Comparison of ENCODE assay signal across 1 cellular context in the genomic region with DNA sequence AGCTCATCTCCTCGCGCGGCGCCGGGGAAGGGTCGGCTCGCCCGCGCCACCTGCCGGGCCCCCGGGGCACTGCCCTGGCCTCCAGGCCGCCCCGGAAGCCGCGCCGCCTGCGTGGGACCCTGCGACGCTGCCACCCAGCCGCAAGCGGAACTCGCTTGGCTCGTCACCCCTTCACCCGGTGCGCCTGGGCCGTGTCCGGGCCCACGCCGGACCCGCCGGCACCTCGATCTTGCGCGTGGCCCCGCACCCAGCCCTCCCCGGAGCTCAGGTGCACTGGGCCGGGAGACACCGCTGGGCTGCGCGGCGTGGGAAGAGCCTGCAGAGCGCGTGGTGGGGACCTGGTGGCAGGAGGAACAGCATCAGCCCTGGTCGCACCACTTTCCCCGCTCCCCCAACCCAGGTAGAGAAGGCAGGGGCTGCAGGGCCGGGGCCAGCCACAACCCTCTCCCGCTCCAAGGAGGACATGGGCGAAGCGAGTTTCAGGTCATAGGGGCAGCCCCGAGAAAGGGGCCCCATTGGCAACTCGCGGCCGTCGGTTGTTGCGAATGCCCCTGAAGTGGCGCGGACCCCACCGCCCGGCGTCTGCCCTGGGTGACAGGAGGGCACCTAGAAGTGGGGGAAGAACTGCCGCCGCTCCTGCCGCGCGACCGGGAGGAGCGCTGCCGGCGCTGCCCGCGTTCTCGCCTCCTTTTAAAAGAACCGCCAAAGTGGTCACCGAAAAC.
TF ChIP-seq lines count a peak whose summit lies in the region.

No MANE protein-coding gene starts in this region.

TF ChIP-seq in HepG2, 621 proteins besides CTCF, POLR2A, EP300 and RAD21 (continued from another document and continues in another):
- TF ChIP-seq, protein P1, sequence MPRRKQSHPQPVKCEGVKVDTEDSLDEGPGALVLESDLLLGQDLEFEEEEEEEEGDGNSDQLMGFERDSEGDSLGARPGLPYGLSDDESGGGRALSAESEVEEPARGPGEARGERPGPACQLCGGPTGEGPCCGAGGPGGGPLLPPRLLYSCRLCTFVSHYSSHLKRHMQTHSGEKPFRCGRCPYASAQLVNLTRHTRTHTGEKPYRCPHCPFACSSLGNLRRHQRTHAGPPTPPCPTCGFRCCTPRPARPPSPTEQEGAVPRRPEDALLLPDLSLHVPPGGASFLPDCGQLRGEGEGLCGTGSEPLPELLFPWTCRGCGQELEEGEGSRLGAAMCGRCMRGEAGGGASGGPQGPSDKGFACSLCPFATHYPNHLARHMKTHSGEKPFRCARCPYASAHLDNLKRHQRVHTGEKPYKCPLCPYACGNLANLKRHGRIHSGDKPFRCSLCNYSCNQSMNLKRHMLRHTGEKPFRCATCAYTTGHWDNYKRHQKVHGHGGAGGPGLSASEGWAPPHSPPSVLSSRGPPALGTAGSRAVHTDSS (CRISPR knock-in tag; conservative IDR thresholded peaks at IDR 0.05) = peak; percentile 30; the same call in 1 of the 2 replicates
- TF ChIP-seq MIER2 (CRISPR knock-in tag; IDR thresholded peaks at IDR 0.05) (0 out of 2 replicates have a peak, but pooled peaks have one; percentile 20), ATF2 (CRISPR knock-in tag; IDR thresholded peaks at IDR 0.05) (0 out of 2 replicates have a peak, but pooled peaks have one; percentile 23), ONECUT2 (CRISPR knock-in tag; IDR thresholded peaks at IDR 0.05) (no peak), REPIN1 (CRISPR knock-in tag; IDR thresholded peaks at IDR 0.05; ENCODE audit: borderline replicate concordance, low read depth) (peak; percentile 68), ZNF160 (CRISPR knock-in tag; IDR thresholded peaks at IDR 0.05) (peak; percentile 88), ZNF180 (CRISPR knock-in tag; IDR thresholded peaks at IDR 0.05; ENCODE audit: borderline replicate concordance, low read depth) (no peak), MZF1 (CRISPR knock-in tag; IDR thresholded peaks at IDR 0.05; ENCODE audit: borderline replicate concordance) (no peak), ZNF737 (CRISPR knock-in tag; IDR thresholded peaks at IDR 0.05; ENCODE audit: borderline replicate concordance) (no peak), PAXIP1 (CRISPR knock-in tag; conservative IDR thresholded peaks at IDR 0.05) (no peak; the same call in 1 of the 2 replicates), CENPT (CRISPR knock-in tag; IDR thresholded peaks at IDR 0.05; ENCODE audit: low read depth) (no peak; the same call in 1 of the 2 replicates), ARID4A (CRISPR knock-in tag; IDR thresholded peaks at IDR 0.05; ENCODE audit: borderline replicate concordance) (peak; percentile 73), TAF15 (IDR thresholded peaks at IDR 0.05; ENCODE audit: low read depth, low read length, poor library complexity, severe bottlenecking) (no peak), ZBTB38 (CRISPR knock-in tag; IDR thresholded peaks at IDR 0.05) (0 out of 2 replicates have a peak, but pooled peaks have one; percentile 48), GABPB1 (CRISPR knock-in tag; IDR thresholded peaks at IDR 0.05) (peak; percentile 80), NR2F2 (IDR thresholded peaks at IDR 0.05; ENCODE audit: borderline replicate concordance, low read depth) (no peak), ATF3 (CRISPR knock-in tag; IDR thresholded peaks at IDR 0.05) (peak; percentile 51; the same call in 1 of the 2 replicates), BORCS8-MEF2B (CRISPR knock-in tag; IDR thresholded peaks at IDR 0.05) (peak; percentile 80; the same call in 1 of the 2 replicates), HIC2 (CRISPR knock-in tag; IDR thresholded peaks at IDR 0.05; ENCODE audit: low read depth) (peak; percentile 18; the same call in 1 of the 2 replicates), ZNF512 (CRISPR knock-in tag; IDR thresholded peaks at IDR 0.05) (0 out of 2 replicates have a peak, but pooled peaks have one; percentile 10), ZNF891 (CRISPR knock-in tag; IDR thresholded peaks at IDR 0.05) (no peak), ZNF577 (CRISPR knock-in tag; IDR thresholded peaks at IDR 0.05; ENCODE audit: borderline replicate concordance, low read depth) (0 out of 2 replicates have a peak, but pooled peaks have one; percentile 34), ARHGAP35 (CRISPR knock-in tag; IDR thresholded peaks at IDR 0.05; ENCODE audit: borderline replicate concordance) (peak; percentile 83; the same call in 1 of the 2 replicates), MTF1 (CRISPR knock-in tag; IDR thresholded peaks at IDR 0.05) (no peak), TOE1 (CRISPR knock-in tag; IDR thresholded peaks at IDR 0.05) (peak; percentile 22; the same call in 1 of the 2 replicates)
- TF ChIP-seq, protein P2, sequence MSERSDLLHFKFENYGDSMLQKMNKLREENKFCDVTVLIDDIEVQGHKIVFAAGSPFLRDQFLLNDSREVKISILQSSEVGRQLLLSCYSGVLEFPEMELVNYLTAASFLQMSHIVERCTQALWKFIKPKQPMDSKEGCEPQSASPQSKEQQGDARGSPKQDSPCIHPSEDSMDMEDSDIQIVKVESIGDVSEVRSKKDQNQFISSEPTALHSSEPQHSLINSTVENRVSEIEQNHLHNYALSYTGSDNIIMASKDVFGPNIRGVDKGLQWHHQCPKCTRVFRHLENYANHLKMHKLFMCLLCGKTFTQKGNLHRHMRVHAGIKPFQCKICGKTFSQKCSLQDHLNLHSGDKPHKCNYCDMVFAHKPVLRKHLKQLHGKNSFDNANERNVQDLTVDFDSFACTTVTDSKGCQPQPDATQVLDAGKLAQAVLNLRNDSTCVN (CRISPR knock-in tag; IDR thresholded peaks at IDR 0.05; ENCODE audit: borderline replicate concordance) = no peak
- TF ChIP-seq, protein P3, sequence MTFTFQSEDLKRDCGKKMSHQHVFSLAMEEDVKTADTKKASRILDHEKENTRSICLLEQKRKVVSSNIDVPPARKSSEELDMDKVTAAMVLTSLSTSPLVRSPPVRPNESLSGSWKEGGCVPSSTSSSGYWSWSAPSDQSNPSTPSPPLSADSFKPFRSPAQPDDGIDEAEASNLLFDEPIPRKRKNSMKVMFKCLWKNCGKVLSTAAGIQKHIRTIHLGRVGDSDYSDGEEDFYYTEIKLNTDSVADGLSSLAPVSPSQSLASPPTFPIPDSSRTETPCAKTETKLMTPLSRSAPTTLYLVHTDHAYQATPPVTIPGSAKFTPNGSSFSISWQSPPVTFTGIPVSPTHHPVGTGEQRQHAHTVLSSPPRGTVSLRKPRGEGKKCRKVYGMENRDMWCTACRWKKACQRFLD (CRISPR knock-in tag; IDR thresholded peaks at IDR 0.05; ENCODE audit: borderline replicate concordance) = no peak
- TF ChIP-seq, protein P4, sequence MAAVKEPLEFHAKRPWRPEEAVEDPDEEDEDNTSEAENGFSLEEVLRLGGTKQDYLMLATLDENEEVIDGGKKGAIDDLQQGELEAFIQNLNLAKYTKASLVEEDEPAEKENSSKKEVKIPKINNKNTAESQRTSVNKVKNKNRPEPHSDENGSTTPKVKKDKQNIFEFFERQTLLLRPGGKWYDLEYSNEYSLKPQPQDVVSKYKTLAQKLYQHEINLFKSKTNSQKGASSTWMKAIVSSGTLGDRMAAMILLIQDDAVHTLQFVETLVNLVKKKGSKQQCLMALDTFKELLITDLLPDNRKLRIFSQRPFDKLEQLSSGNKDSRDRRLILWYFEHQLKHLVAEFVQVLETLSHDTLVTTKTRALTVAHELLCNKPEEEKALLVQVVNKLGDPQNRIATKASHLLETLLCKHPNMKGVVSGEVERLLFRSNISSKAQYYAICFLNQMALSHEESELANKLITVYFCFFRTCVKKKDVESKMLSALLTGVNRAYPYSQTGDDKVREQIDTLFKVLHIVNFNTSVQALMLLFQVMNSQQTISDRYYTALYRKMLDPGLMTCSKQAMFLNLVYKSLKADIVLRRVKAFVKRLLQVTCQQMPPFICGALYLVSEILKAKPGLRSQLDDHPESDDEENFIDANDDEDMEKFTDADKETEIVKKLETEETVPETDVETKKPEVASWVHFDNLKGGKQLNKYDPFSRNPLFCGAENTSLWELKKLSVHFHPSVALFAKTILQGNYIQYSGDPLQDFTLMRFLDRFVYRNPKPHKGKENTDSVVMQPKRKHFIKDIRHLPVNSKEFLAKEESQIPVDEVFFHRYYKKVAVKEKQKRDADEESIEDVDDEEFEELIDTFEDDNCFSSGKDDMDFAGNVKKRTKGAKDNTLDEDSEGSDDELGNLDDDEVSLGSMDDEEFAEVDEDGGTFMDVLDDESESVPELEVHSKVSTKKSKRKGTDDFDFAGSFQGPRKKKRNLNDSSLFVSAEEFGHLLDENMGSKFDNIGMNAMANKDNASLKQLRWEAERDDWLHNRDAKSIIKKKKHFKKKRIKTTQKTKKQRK (IDR thresholded peaks at IDR 0.05; ENCODE audit: low read length) = no peak
